ENCODE assay signal across 19 cellular contexts in genomic region chr4:129336457-129336856, GRCh38.
"Had no signal": no experiment of that assay in that cellular context is flagged by ENCODE, and none has a peak within 500 bp of the region (broad histone marks: within the 10 kb centered on the region; RNA-seq: fewer than 3 reads in every experiment).

No MANE protein-coding gene starts in this region.

- H3K27ac Mint-ChIP-seq: dendritic cell treated with granulocyte-macrophage colony-stimulating factor and Interleukin-4, amounts not matched to agents 40 ng/mL and 50 ng/mL, for 4 days; naive thymus-derived CD4-positive, alpha-beta T cell; type B pancreatic cell had no signal

- H3K36me3 ChIP-seq: heart right ventricle, neutrophil, ovary, right atrium auricular region, sigmoid colon, suprapubic skin, thyroid gland, uterus had no signal

- H3K4me1 ChIP-seq: heart right ventricle, right atrium auricular region, sigmoid colon, suprapubic skin, thyroid gland, uterus had no signal

- H3K4me1 Mint-ChIP-seq: naive thymus-derived CD4-positive, alpha-beta T cell had no signal

- DNase-seq: cerebellar nuclear complex; heart right ventricle; hypothalamus; islet precursor cell; mammary epithelial cell; naive thymus-derived CD4-positive, alpha-beta T cell; ovary; sigmoid colon; stimulated activated CD4-positive, alpha-beta T cell treated with anti-CD3 and anti-CD28 coated beads, Interleukin-2, amount 100 ng/mL, for 24 hours; stimulated activated CD4-positive, alpha-beta T cell treated with anti-CD3 and anti-CD28 coated beads, Interleukin-4, amount 100 ng/mL, for 4 hours; stimulated activated naive CD4-positive, alpha-beta T cell; thyroid gland; uterus had no signal

- H3K27me3 Mint-ChIP-seq: type B pancreatic cell had no signal

- H3K27ac ChIP-seq: heart right ventricle, neutrophil, ovary, right atrium auricular region, sigmoid colon, skin epidermis, suprapubic skin, thyroid gland, uterus had no signal

- H3K9me3 ChIP-seq: heart right ventricle, neutrophil, ovary, right atrium auricular region, sigmoid colon, suprapubic skin, thyroid gland, uterus had no signal

- H3K27me3 ChIP-seq: neutrophil, ovary, right atrium auricular region, sigmoid colon, suprapubic skin, thyroid gland, uterus had no signal

- H3K4me3 Mint-ChIP-seq: dendritic cell treated with granulocyte-macrophage colony-stimulating factor and Interleukin-4, amounts not matched to agents 40 ng/mL and 50 ng/mL, for 4 days; naive thymus-derived CD4-positive, alpha-beta T cell; type B pancreatic cell had no signal

- H3K36me3 Mint-ChIP-seq: naive thymus-derived CD4-positive, alpha-beta T cell; type B pancreatic cell had no signal

- H3K4me3 ChIP-seq: heart right ventricle, ovary, right atrium auricular region, sigmoid colon, skin epidermis, suprapubic skin, thyroid gland, uterus had no signal

- H3K9me3 Mint-ChIP-seq: type B pancreatic cell had no signal
